ENCODE assay signal across 11 cellular contexts in genomic region chr10:59079386-59080226, GRCh38.
DNase-seq lines count a peak whose midpoint lies in the region; ATAC-seq and TF ChIP-seq lines count a peak whose summit lies in the region.
"Had no signal": no experiment of that assay in that cellular context is flagged by ENCODE, and none has a peak within 500 bp of the region (broad histone marks: within the 10 kb centered on the region; RNA-seq: fewer than 3 reads in every experiment).

No MANE protein-coding gene starts in this region.

- peaks cover 21% of the 10 kb centered on the region for H3K4me1 Mint-ChIP-seq in HFFc6 (ENCODE audit: low read depth)
- no peaks in the 10 kb centered on the region for H3K4me1 Mint-ChIP-seq in activated naive CD4-positive, alpha-beta T cell treated with anti-CD3 and anti-CD28 coated beads for 36 hours (ENCODE audit: low read depth)
- H3K4me1 Mint-ChIP-seq: central memory CD8-positive, alpha-beta T cell; memory B cell had no signal

- TF ChIP-seq CTCF in HFFc6 (IDR thresholded peaks at IDR 0.05), result no peak
- TF ChIP-seq CTCF in astrocyte of the cerebellum (IDR thresholded peaks at IDR 0.05; ENCODE audit: low read depth, low read length, missing control alignments), result no peak
- no peak for TF ChIP-seq CTCF in testis (IDR thresholded peaks at IDR 0.05)

- in situ Hi-C loops in astrocyte of the cerebellum (cut with HindIII; ENCODE audit: low sequenced_read_pairs), result no loop called here

- H3K27ac Mint-ChIP-seq in HFFc6, result peak overlapping the region; percentile 64; the same call in 1 of the 2 replicates
- no peak overlapping the region for H3K27ac Mint-ChIP-seq in activated naive CD4-positive, alpha-beta T cell treated with anti-CD3 and anti-CD28 coated beads for 36 hours
- H3K27ac Mint-ChIP-seq: memory B cell had no signal

- CTCF ChIA-PET in activated naive CD4-positive, alpha-beta T cell treated with anti-CD3 and anti-CD28 coated beads for 36 hours (lab: Charles Lee), result no interaction called here

- H3K9me3 Mint-ChIP-seq in HFFc6, result no peaks in the 10 kb centered on the region
- no peaks in the 10 kb centered on the region for H3K9me3 Mint-ChIP-seq in activated naive CD4-positive, alpha-beta T cell treated with anti-CD3 and anti-CD28 coated beads for 36 hours
- H3K9me3 Mint-ChIP-seq: memory B cell had no signal

- H3K27ac ChIP-seq in testis, result peak overlapping the region; percentile 45 to 55

- H3K36me3 ChIP-seq in testis (ENCODE audit: low read depth, missing control alignments), result no peaks in the 10 kb centered on the region

- WGBS in testis, 2 donors, result 51 to 60% methylated on average over 4 of the region's 4 CpGs

- intact Hi-C loops in left ventricle myocardium superior (cut with micrococcal nuclease) (no loop called here), testis (cut with DNase I; ENCODE audit: low total_unique reads) (no loop called here)
- intact Hi-C loops in activated naive CD4-positive, alpha-beta T cell treated with anti-CD3 and anti-CD28 coated beads for 36 hours (cut with micrococcal nuclease), result no loop called here

- H3K27me3 ChIP-seq in testis, result no peaks in the 10 kb centered on the region

- H3K27me3 Mint-ChIP-seq in HFFc6 (ENCODE audit: insufficient read depth), result peaks cover 11% of the 10 kb centered on the region
- H3K27me3 Mint-ChIP-seq in activated naive CD4-positive, alpha-beta T cell treated with anti-CD3 and anti-CD28 coated beads for 36 hours (ENCODE audit: low read depth), result no peaks in the 10 kb centered on the region
- H3K27me3 Mint-ChIP-seq: central memory CD8-positive, alpha-beta T cell; memory B cell had no signal

- H3K9me3 ChIP-seq in testis, result no peaks in the 10 kb centered on the region

- no peaks in the 10 kb centered on the region for H3K36me3 Mint-ChIP-seq in HFFc6 (ENCODE audit: low read depth)
- no peaks in the 10 kb centered on the region for H3K36me3 Mint-ChIP-seq in activated naive CD4-positive, alpha-beta T cell treated with anti-CD3 and anti-CD28 coated beads for 36 hours (ENCODE audit: low read depth)
- H3K36me3 Mint-ChIP-seq: memory B cell had no signal

- no peak overlapping the region for H3K4me3 ChIP-seq in astrocyte of the cerebellum (ENCODE audit: low read depth, low read length)
- H3K4me3 ChIP-seq in testis, result no peak overlapping the region

- DNase-seq in HFFc6 (peak; percentile 73), astrocyte of the cerebellum (ENCODE audit: low read depth) (peak; percentile 76), left ventricle myocardium superior (no peak), testis (no peak), SIG-M5 (lab: John Stamatoyannopoulos, UW) (no peak), inferior parietal cortex (ENCODE audit: extremely low spot score) (no peak)
- DNase-seq in activated naive CD4-positive, alpha-beta T cell treated with anti-CD3 and anti-CD28 coated beads for 36 hours, result no peak

- TF ChIP-seq POLR2A in testis (IDR thresholded peaks at IDR 0.05), result no peak

- peak; percentile 81 for ATAC-seq in left ventricle myocardium superior
- ATAC-seq in HG02981 (IDR thresholded peaks at IDR 0.05; ENCODE audit: unreplicated experiment), result no peak
- ATAC-seq: activated CD4-positive, CD25-positive, alpha-beta regulatory T cell treated with anti-CD3 and anti-CD28 coated beads, Interleukin-2, amount 50 U/mL, for 24 hours had no signal

- peak overlapping the region; percentile 11 for H3K4me3 Mint-ChIP-seq in HFFc6
- no peak overlapping the region for H3K4me3 Mint-ChIP-seq in activated naive CD4-positive, alpha-beta T cell treated with anti-CD3 and anti-CD28 coated beads for 36 hours
- H3K4me3 Mint-ChIP-seq: central memory CD8-positive, alpha-beta T cell; memory B cell had no signal

- peaks cover 5% of the 10 kb centered on the region for H3K4me1 ChIP-seq in testis

Comparison
In these comparisons a context has a peak if more than half of its experiments do, and no peak if none do; other contexts are left out.
1. DNase-seq: peak in HFFc6 (single experiment) and astrocyte of the cerebellum (single experiment); none in left ventricle myocardium superior (single experiment), testis (single experiment), SIG-M5 (single experiment), inferior parietal cortex (single experiment) and activated naive CD4-positive, alpha-beta T cell treated with anti-CD3 and anti-CD28 coated beads for 36 hours (single experiment).